13 cellular contexts compared by ENCODE assay signal in genomic region chr3:12180218-12180617, GRCh38. TPM values are rescaled to one million over a fixed set of nuclear protein-coding genes. Genes with fewer than 3 reads are reported as not detected.
DNase-seq lines count a peak whose midpoint lies in the region; ATAC-seq, FAIRE-seq and TF ChIP-seq lines count a peak whose summit lies in the region.
"Had no signal": no experiment of that assay in that cellular context is flagged by ENCODE, and none has a peak within 500 bp of the region (broad histone marks: within the 10 kb centered on the region; RNA-seq: fewer than 3 reads in every experiment).

No MANE protein-coding gene starts in this region.

- 30 to 34% methylated on average over 6 of the region's 6 CpGs for WGBS in aorta, 2 donors

- no peaks in the 10 kb centered on the region for H3K27me3 ChIP-seq in aorta (ENCODE audit: control insufficient read depth in 1 of 2, insufficient read depth in 2 of 2, low read length in 1 of 2)
- H3K27me3 ChIP-seq: breast epithelium had no signal

- no peak for TF ChIP-seq CTCF in cardiac fibroblast (IDR thresholded peaks at IDR 0.05; ENCODE audit: low read depth, low read length)
- TF ChIP-seq CTCF in D721Med (IDR thresholded peaks at IDR 0.05; ENCODE audit: insufficient read depth, missing control alignments), result no peak

- no peaks in the 10 kb centered on the region for H3K27me3 Mint-ChIP-seq in activated CD4-positive, alpha-beta T cell treated with anti-CD3 and anti-CD28 coated beads, Interleukin-2, amount 10 ng/mL, durations not matched to agents 24 days and 14 days
- H3K27me3 Mint-ChIP-seq: activated CD4-positive, alpha-beta T cell treated with anti-CD3 and anti-CD28 coated beads, Interleukin-2, amount 10 ng/mL, durations not matched to agents 7 days and 5 days had no signal

- intact Hi-C loops in activated CD4-positive, alpha-beta T cell treated with anti-CD3 and anti-CD28 coated beads, Interleukin-2, amount 10 ng/mL, durations not matched to agents 24 days and 14 days (cut with micrococcal nuclease), result no loop called here
- intact Hi-C loops in aorta (cut with DNase I), result no loop called here

- H3K36me3 Mint-ChIP-seq in activated CD4-positive, alpha-beta T cell treated with anti-CD3 and anti-CD28 coated beads, Interleukin-2, amount 10 ng/mL, durations not matched to agents 24 days and 14 days (ENCODE audit: low read depth), result no peaks in the 10 kb centered on the region

- no peaks in the 10 kb centered on the region for H3K36me3 ChIP-seq in aorta (ENCODE audit: control insufficient read depth in 1 of 2, insufficient read depth in 2 of 2, low read length in 1 of 2)
- H3K36me3 ChIP-seq: breast epithelium had no signal

- H3K4me3 Mint-ChIP-seq in activated CD4-positive, alpha-beta T cell treated with anti-CD3 and anti-CD28 coated beads, Interleukin-2, amount 10 ng/mL, durations not matched to agents 24 days and 14 days, result no peak overlapping the region
- H3K4me3 Mint-ChIP-seq: activated CD4-positive, alpha-beta T cell treated with anti-CD3 and anti-CD28 coated beads, Interleukin-2, amount 10 ng/mL, durations not matched to agents 7 days and 5 days had no signal

- H3K4me1 Mint-ChIP-seq in activated CD4-positive, alpha-beta T cell treated with anti-CD3 and anti-CD28 coated beads, Interleukin-2, amount 10 ng/mL, durations not matched to agents 24 days and 14 days, result peaks cover 39% of the 10 kb centered on the region

- FAIRE-seq in D721Med (lab: Jason Lieb, UNC), result no peak
- FAIRE-seq: GM12892 had no signal

- peaks cover 0 to 2% of the 10 kb centered on the region in 2 donors for H3K4me1 ChIP-seq in aorta (ENCODE audit: control insufficient read depth in 1 of 2, insufficient read depth in 2 of 2, low read length in 2 of 2)
- H3K4me1 ChIP-seq: breast epithelium had no signal

- peaks cover 9% of the 10 kb centered on the region for H3K9me3 Mint-ChIP-seq in activated CD4-positive, alpha-beta T cell treated with anti-CD3 and anti-CD28 coated beads, Interleukin-2, amount 10 ng/mL, durations not matched to agents 24 days and 14 days

- no peak for TF ChIP-seq POLR2A in erythroblast (IDR thresholded peaks at IDR 0.05; ENCODE audit: low read length)

- H3K4me3 ChIP-seq in cardiac fibroblast (replicated peaks in 1 of 2; ENCODE audit: low read depth in 2 of 2, low read length in 2 of 2) (no peak overlapping the region), aorta (ENCODE audit: low read length in 2 of 2) (no peak overlapping the region)
- H3K4me3 ChIP-seq: breast epithelium had no signal

- peak overlapping the region; percentile 72 for H3K27ac Mint-ChIP-seq in activated CD4-positive, alpha-beta T cell treated with anti-CD3 and anti-CD28 coated beads, Interleukin-2, amount 10 ng/mL, durations not matched to agents 24 days and 14 days
- H3K27ac Mint-ChIP-seq: activated CD4-positive, alpha-beta T cell treated with anti-CD3 and anti-CD28 coated beads, Interleukin-2, amount 10 ng/mL, durations not matched to agents 7 days and 5 days had no signal

- H3K9me3 ChIP-seq in aorta (ENCODE audit: control insufficient read depth, low read length), result no peaks in the 10 kb centered on the region
- H3K9me3 ChIP-seq: breast epithelium had no signal

- H3K27ac ChIP-seq in aorta (ENCODE audit: low read depth in 1 of 2, low read length in 2 of 2), result peak overlapping the region in 1 of 2 donors; percentile 61

- ATAC-seq in aorta (ENCODE audit: low FRiP score), result peak; percentile 71

- DNase-seq in activated CD4-positive, alpha-beta T cell treated with anti-CD3 and anti-CD28 coated beads, Interleukin-2, amount 10 ng/mL, durations not matched to agents 24 days and 14 days, result no peak
- no peak for DNase-seq in activated CD4-positive, alpha-beta T cell treated with anti-CD3 and anti-CD28 coated beads for 4 hours
- DNase-seq in cardiac fibroblast (ENCODE audit: low read depth in 2 of 2) (peak; percentile 87 to 90), kidney tubule cell (ENCODE audit: low spot score) (peak; percentile 97), aorta (peak; percentile 85 to 91), D721Med (ENCODE audit: insufficient read length, low spot score) (no peak), erythroblast (lab: John Stamatoyannopoulos, UW) (no peak)
- DNase-seq in activated CD8-positive, alpha-beta memory T cell treated with anti-CD3 and anti-CD28 coated beads for 24 hours, result no peak
- DNase-seq: activated CD4-positive, alpha-beta T cell treated with anti-CD3 and anti-CD28 coated beads, Interleukin-2, amount 10 ng/mL, durations not matched to agents 7 days and 5 days; AML-193; HCEC 1CT had no signal

RNA-seq across cellular contexts. Expression of gene TIMP4, which starts 21.5 kb away (rescaled TPM):
- 0.19 and 0.33 TPM in 2 replicates for total RNA-seq in activated CD4-positive, alpha-beta T cell treated with anti-CD3 and anti-CD28 coated beads, Interleukin-2, amount 10 ng/mL, durations not matched to agents 24 days and 14 days
- 10 to 100 TPM in 1 of 2 donors, 1 to 10 TPM in 1; 8.3 to 60.1 TPM for total RNA-seq in aorta
- 10 to 100 TPM; 32.3 to 80.1 TPM for polyA plus RNA-seq in aorta
- total RNA-seq: activated CD4-positive, alpha-beta T cell treated with anti-CD3 and anti-CD28 coated beads, Interleukin-2, amount 10 ng/mL, durations not matched to agents 7 days and 5 days had no signal

Comparison
In these comparisons a context has a peak if more than half of its experiments do, and no peak if none do; other contexts are left out.
1. DNase-seq: peak in cardiac fibroblast (2 of 2), kidney tubule cell (single experiment) and aorta (2 of 2); none in activated CD4-positive, alpha-beta T cell treated with anti-CD3 and anti-CD28 coated beads, Interleukin-2, amount 10 ng/mL, durations not matched to agents 24 days and 14 days (single experiment), activated CD4-positive, alpha-beta T cell treated with anti-CD3 and anti-CD28 coated beads for 4 hours (0 of 2), D721Med (single experiment), activated CD8-positive, alpha-beta memory T cell treated with anti-CD3 and anti-CD28 coated beads for 24 hours (single experiment) and erythroblast (0 of 2).